Comparison of ENCODE assay signal across 10 cellular contexts in the genomic region with DNA sequence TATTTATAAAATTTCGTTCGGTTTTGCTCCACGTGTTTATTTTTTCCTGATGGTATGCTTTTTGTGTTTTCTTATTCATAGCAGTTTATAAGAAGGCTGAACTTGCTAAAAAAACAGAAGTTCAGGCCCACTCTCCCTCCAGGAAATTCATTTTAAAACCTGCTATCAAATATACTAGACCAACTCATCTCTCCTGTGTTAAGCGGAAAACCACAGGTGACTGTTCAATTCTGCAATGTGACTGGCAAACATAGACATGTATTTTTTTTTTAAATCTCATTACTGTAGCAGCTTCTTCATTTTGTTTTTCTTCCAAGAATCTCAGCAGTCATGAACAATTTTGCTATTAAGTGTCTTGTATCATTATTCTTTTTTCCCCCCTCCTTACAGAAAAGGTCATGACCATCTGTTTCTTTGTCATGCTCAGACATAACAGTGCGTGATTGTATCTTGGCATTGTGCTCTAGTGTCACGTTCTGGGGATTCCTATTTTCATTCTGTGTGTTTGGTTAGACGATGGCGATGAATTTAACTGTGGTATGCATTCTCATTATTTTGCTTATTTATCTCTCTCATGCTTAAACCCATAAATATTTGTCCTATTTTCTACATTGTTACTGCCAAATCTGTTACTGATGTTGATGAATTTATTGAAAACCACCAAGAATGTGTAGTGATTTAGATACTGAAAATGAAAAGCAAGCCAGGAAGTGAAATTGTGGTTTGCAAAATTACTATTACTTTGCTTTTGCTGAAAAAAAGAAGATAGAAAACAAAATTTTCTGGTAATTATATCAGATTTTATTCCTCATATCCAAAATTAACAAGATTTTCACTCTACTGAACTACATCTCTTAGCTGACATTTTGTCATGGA.
A peak's percentile ranks its signal among the peaks of the same experiment; 100 is the strongest.
DNase-seq lines count a peak whose midpoint lies in the region; ATAC-seq, FAIRE-seq and TF ChIP-seq lines count a peak whose summit lies in the region.
"Had no signal": no experiment of that assay in that cellular context is flagged by ENCODE, and none has a peak within 500 bp of the region (broad histone marks: within the 10 kb centered on the region; RNA-seq: fewer than 3 reads in every experiment).

No MANE protein-coding gene starts in this region.

- 3% methylated on average over 8 of the region's 8 CpGs for WGBS in GM12878 (ENCODE audit: insufficient coverage, insufficient replicate concordance, low lambda C conversion rate, missing lambda C conversion rate)

- no peaks in the 10 kb centered on the region for H3K79me2 ChIP-seq in GM12878 (ENCODE audit: control insufficient read depth, insufficient read depth, low read length)

- H3K9me3 ChIP-seq in GM12878 (replicated peaks; ENCODE audit: control insufficient read depth, insufficient read depth, low read length): no peaks in the 10 kb centered on the region; the same call in 2 of the 3 replicates
- H3K9me3 ChIP-seq: upper lobe of right lung had no signal

- no peak overlapping the region for H3K9ac ChIP-seq in GM12878 (ENCODE audit: control insufficient read depth, insufficient read depth, low read length)

- TF ChIP-seq RAD21 in GM12878 (IDR thresholded peaks at IDR 0.05; ENCODE audit: insufficient read depth, low read depth, low read length): no peak

- TF ChIP-seq EP300 in GM12878 (IDR thresholded peaks at IDR 0.05; ENCODE audit: borderline replicate concordance in 1 of 2, control insufficient read depth in 1 of 2, low read depth in 2 of 2, low read length in 2 of 2): peak in 1 of 2 experiments; percentile 8; a peak in 2 of 4 replicates

- peaks cover 5% of the 10 kb centered on the region for H3K4me1 ChIP-seq in GM12878 (ENCODE audit: control insufficient read depth, insufficient read depth, low read length)
- H3K4me1 ChIP-seq: upper lobe of right lung had no signal

- H3K27ac ChIP-seq in GM12878 (ENCODE audit: control insufficient read depth, insufficient read depth) (peak overlapping the region; percentile 15; the same call in 1 of the 2 replicates), substantia nigra (ENCODE audit: low read depth, low read length, poor library complexity, severe bottlenecking) (no peak overlapping the region)
- H3K27ac ChIP-seq: upper lobe of right lung had no signal

- peak overlapping the region; percentile 61 for H3K4me2 ChIP-seq in GM12878 (ENCODE audit: control insufficient read depth, insufficient read depth)

- H2AFZ ChIP-seq in GM12878 (ENCODE audit: control insufficient read depth, low read depth, low read length): no peak overlapping the region

- peak overlapping the region; percentile 52; the same call in 1 of the 2 replicates for H3K4me3 ChIP-seq in GM12878
- H3K4me3 ChIP-seq: upper lobe of right lung had no signal

- CTCF ChIA-PET in GM12878 (lab: Yijun Ruan, JAX): no interaction called here

- in situ Hi-C loops in GM12878 (cut with MboI): no loop called here

- peak; percentile 84 for FAIRE-seq in GM12878 (lab: Jason Lieb, UNC)

- no peak for TF ChIP-seq CTCF in GM12878 (IDR thresholded peaks at IDR 0.05 in 2 of 3, conservative IDR thresholded peaks at IDR 0.05 in 1 of 3; ENCODE audit: control insufficient read depth in 2 of 3, extremely low read depth in 1 of 3, insufficient read depth in 1 of 3, low read depth in 3 of 3, low read length in 3 of 3)

- no peak for TF ChIP-seq POLR2A in GM12878 (IDR thresholded peaks at IDR 0.05; ENCODE audit: low read depth, low read length)

- intact Hi-C loops in GM12878 (cut with micrococcal nuclease; ENCODE audit: unreplicated experiment): no loop called here

- ATAC-seq in GM18511 (IDR thresholded peaks at IDR 0.05; ENCODE audit: unreplicated experiment) (peak; percentile 66), GM21381 (IDR thresholded peaks at IDR 0.05; ENCODE audit: unreplicated experiment) (peak; percentile 60), HG03095 (IDR thresholded peaks at IDR 0.05; ENCODE audit: unreplicated experiment) (peak; percentile 71), GM12878 (peak; percentile 85)
- ATAC-seq: upper lobe of right lung had no signal

- BruUV-seq in GM12878 (replicated peaks; lab: Mats Ljungman, UMichigan): no TSS peak

- peak; percentile 30 for DNase-seq in GM12878 (ENCODE audit: low read depth, low spot score)
- no peak for DNase-seq in activated effector memory CD4-positive, alpha-beta T cell treated with anti-CD3 and anti-CD28 coated beads, Interleukin-2, amount 50 U/mL, for 16 hours
- no peak for DNase-seq in substantia nigra (lab: John Stamatoyannopoulos, UW)
- no peak for DNase-seq in NCI-H187 treated with DMSO at 0.1 percent for 48 hours (lab: John Stamatoyannopoulos, UW)
- no peak for DNase-seq in KG1 (lab: John Stamatoyannopoulos, UW)
- DNase-seq: dermis blood vessel endothelial cell, upper lobe of right lung had no signal

- RAD21 ChIA-PET in GM12878 (lab: Charles Lee; ENCODE audit: unreplicated experiment): no interaction called here

- H4K20me1 ChIP-seq in GM12878 (ENCODE audit: control insufficient read depth, insufficient read depth): no peaks in the 10 kb centered on the region

- SMC1A ChIA-PET in GM12878 (lab: Charles Lee; ENCODE audit: uncharacterized antibody, unreplicated experiment): no interaction called here

- H3K36me3 ChIP-seq in GM12878 (ENCODE audit: control insufficient read depth in 2 of 2, insufficient read depth in 2 of 2, low read length in 1 of 2): no peaks in the 10 kb centered on the region
- H3K36me3 ChIP-seq: upper lobe of right lung had no signal

- no peaks in the 10 kb centered on the region for H3K27me3 ChIP-seq in GM12878 (replicated peaks in 1 of 2; ENCODE audit: control insufficient read depth in 2 of 2, insufficient read depth in 2 of 2, low read length in 1 of 2)
- H3K27me3 ChIP-seq: upper lobe of right lung had no signal

- POLR2A ChIA-PET in GM12878 (lab: Charles Lee): no interaction called here

TF ChIP-seq in GM12878, 131 proteins besides CTCF, POLR2A, EP300 and RAD21 (continues in another document):
- TF ChIP-seq, protein P1, sequence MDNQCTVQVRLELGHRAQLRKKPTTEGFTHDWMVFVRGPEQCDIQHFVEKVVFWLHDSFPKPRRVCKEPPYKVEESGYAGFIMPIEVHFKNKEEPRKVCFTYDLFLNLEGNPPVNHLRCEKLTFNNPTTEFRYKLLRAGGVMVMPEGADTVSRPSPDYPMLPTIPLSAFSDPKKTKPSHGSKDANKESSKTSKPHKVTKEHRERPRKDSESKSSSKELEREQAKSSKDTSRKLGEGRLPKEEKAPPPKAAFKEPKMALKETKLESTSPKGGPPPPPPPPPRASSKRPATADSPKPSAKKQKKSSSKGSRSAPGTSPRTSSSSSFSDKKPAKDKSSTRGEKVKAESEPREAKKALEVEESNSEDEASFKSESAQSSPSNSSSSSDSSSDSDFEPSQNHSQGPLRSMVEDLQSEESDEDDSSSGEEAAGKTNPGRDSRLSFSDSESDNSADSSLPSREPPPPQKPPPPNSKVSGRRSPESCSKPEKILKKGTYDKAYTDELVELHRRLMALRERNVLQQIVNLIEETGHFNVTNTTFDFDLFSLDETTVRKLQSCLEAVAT (IDR thresholded peaks at IDR 0.05): no peak
- TF ChIP-seq, protein P2, sequence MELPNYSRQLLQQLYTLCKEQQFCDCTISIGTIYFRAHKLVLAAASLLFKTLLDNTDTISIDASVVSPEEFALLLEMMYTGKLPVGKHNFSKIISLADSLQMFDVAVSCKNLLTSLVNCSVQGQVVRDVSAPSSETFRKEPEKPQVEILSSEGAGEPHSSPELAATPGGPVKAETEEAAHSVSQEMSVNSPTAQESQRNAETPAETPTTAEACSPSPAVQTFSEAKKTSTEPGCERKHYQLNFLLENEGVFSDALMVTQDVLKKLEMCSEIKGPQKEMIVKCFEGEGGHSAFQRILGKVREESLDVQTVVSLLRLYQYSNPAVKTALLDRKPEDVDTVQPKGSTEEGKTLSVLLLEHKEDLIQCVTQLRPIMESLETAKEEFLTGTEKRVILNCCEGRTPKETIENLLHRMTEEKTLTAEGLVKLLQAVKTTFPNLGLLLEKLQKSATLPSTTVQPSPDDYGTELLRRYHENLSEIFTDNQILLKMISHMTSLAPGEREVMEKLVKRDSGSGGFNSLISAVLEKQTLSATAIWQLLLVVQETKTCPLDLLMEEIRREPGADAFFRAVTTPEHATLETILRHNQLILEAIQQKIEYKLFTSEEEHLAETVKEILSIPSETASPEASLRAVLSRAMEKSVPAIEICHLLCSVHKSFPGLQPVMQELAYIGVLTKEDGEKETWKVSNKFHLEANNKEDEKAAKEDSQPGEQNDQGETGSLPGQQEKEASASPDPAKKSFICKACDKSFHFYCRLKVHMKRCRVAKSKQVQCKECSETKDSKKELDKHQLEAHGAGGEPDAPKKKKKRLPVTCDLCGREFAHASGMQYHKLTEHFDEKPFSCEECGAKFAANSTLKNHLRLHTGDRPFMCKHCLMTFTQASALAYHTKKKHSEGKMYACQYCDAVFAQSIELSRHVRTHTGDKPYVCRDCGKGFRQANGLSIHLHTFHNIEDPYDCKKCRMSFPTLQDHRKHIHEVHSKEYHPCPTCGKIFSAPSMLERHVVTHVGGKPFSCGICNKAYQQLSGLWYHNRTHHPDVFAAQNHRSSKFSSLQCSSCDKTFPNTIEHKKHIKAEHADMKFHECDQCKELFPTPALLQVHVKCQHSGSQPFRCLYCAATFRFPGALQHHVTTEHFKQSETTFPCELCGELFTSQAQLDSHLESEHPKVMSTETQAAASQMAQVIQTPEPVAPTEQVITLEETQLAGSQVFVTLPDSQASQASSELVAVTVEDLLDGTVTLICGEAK (IDR thresholded peaks at IDR 0.05; ENCODE audit: borderline replicate concordance): no peak
- TF ChIP-seq SPI1 (IDR thresholded peaks at IDR 0.05; ENCODE audit: borderline replicate concordance, insufficient read depth, low read depth, low read length) (peak; percentile 75), NRF1 (conservative IDR thresholded peaks at IDR 0.05; ENCODE audit: low read depth, low read length) (no peak), BACH1 (IDR thresholded peaks at IDR 0.05; ENCODE audit: borderline replicate concordance) (no peak), NFXL1 (IDR thresholded peaks at IDR 0.05; ENCODE audit: borderline replicate concordance) (no peak), ZNF622 (IDR thresholded peaks at IDR 0.05) (no peak), CREM (IDR thresholded peaks at IDR 0.05; ENCODE audit: low read depth) (no peak), FOXM1 (IDR thresholded peaks at IDR 0.05; ENCODE audit: low read depth, low read length) (0 out of 2 replicates have a peak, but pooled peaks have one; percentile 36), FOXK2 (IDR thresholded peaks at IDR 0.05) (no peak), ZNF274 (IDR thresholded peaks at IDR 0.05; ENCODE audit: insufficient read depth, insufficient read length) (no peak)
- TF ChIP-seq, protein P3, sequence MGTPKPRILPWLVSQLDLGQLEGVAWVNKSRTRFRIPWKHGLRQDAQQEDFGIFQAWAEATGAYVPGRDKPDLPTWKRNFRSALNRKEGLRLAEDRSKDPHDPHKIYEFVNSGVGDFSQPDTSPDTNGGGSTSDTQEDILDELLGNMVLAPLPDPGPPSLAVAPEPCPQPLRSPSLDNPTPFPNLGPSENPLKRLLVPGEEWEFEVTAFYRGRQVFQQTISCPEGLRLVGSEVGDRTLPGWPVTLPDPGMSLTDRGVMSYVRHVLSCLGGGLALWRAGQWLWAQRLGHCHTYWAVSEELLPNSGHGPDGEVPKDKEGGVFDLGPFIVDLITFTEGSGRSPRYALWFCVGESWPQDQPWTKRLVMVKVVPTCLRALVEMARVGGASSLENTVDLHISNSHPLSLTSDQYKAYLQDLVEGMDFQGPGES (IDR thresholded peaks at IDR 0.05): no peak
